Comparison of ENCODE assay signal across 25 cellular contexts in genomic region chr6:162765251-162765650, GRCh38.
"Had no signal": no experiment of that assay in that cellular context is flagged by ENCODE, and none has a peak within 500 bp of the region (broad histone marks: within the 10 kb centered on the region; RNA-seq: fewer than 3 reads in every experiment).

No MANE protein-coding gene starts in this region.

- H3K4me3 Mint-ChIP-seq: immature natural killer cell; naive thymus-derived CD4-positive, alpha-beta T cell; natural killer cell treated with Interleukin-12 subunit alpha and Interleukin-12 subunit beta and Interleukin-15 and Interleukin-18, amount 100 ng/mL, for 72 hours; neural crest cell; stimulated activated memory B cell treated with anti-CD40 and anti-IgM and Interleukin-4, amounts not matched to agents 10 μg/mL and 1 μg/mL and 100 μg/mL, for 72 hours; stimulated activated naive CD8-positive, alpha-beta T cell treated with anti-CD3 and anti-CD28 coated beads, Interleukin-15, amount 100 ng/mL, for 72 hours; type B pancreatic cell had no signal

- H3K27ac Mint-ChIP-seq: immature natural killer cell; naive thymus-derived CD4-positive, alpha-beta T cell; natural killer cell treated with Interleukin-12 subunit alpha and Interleukin-12 subunit beta and Interleukin-15 and Interleukin-18, amount 100 ng/mL, for 72 hours; stimulated activated memory B cell treated with anti-CD40 and anti-IgM and Interleukin-4, amounts not matched to agents 10 μg/mL and 1 μg/mL and 100 μg/mL, for 72 hours; stimulated activated naive CD8-positive, alpha-beta T cell treated with anti-CD3 and anti-CD28 coated beads, Interleukin-15, amount 100 ng/mL, for 72 hours; type B pancreatic cell had no signal

- H3K9me3 Mint-ChIP-seq: type B pancreatic cell had no signal

- DNase-seq: heart left ventricle; hypothalamus; immature natural killer cell; left colon; left ventricle myocardium inferior; midbrain; mucosa of descending colon; naive thymus-derived CD4-positive, alpha-beta T cell; occipital lobe; psoas muscle; right lobe of liver; stimulated activated CD4-positive, alpha-beta T cell treated with anti-CD3 and anti-CD28 coated beads, Interleukin-1b, Interleukin-23, amount 100 ng/mL, for 48 hours; stimulated activated CD4-positive, alpha-beta T cell treated with anti-CD3 and anti-CD28 coated beads, Interleukin-2, amount 100 ng/mL, for 48 hours; stimulated activated CD4-positive, alpha-beta T cell treated with anti-CD3 and anti-CD28 coated beads, Interleukin-4, amount 100 ng/mL, for 4 hours; stimulated activated CD8-positive, alpha-beta memory T cell treated with anti-CD3 and anti-CD28 coated beads, Interleukin-4, amount 100 ng/mL, for 48 hours; stimulated activated naive CD4-positive, alpha-beta T cell treated with Interleukin-2 at 50 U/mL for 16 hours; stimulated activated naive CD8-positive, alpha-beta T cell treated with anti-CD3 and anti-CD28 coated beads, Interleukin-15, amount 100 ng/mL, for 72 hours; substantia nigra; uterus had no signal

- H3K27me3 Mint-ChIP-seq: stimulated activated memory B cell treated with anti-CD40 and anti-IgM and Interleukin-4, amounts not matched to agents 10 μg/mL and 1 μg/mL and 100 μg/mL, for 72 hours; stimulated activated naive CD8-positive, alpha-beta T cell treated with anti-CD3 and anti-CD28 coated beads, Interleukin-15, amount 100 ng/mL, for 72 hours; type B pancreatic cell had no signal

- ATAC-seq: heart left ventricle; left colon; mucosa of descending colon; naive thymus-derived CD4-positive, alpha-beta T cell; natural killer cell treated with Interleukin-12 subunit alpha and Interleukin-12 subunit beta and Interleukin-15 and Interleukin-18, amount 100 ng/mL, for 72 hours; psoas muscle; right lobe of liver; stimulated activated memory B cell treated with anti-CD40 and anti-IgM and Interleukin-4, amounts not matched to agents 10 μg/mL and 1 μg/mL and 100 μg/mL, for 72 hours; stimulated activated naive CD8-positive, alpha-beta T cell treated with anti-CD3 and anti-CD28 coated beads, Interleukin-15, amount 100 ng/mL, for 72 hours had no signal

- FAIRE-seq: islet of Langerhans, kidney had no signal

- H3K4me1 Mint-ChIP-seq: immature natural killer cell; stimulated activated memory B cell treated with anti-CD40 and anti-IgM and Interleukin-4, amounts not matched to agents 10 μg/mL and 1 μg/mL and 100 μg/mL, for 72 hours; stimulated activated naive CD8-positive, alpha-beta T cell treated with anti-CD3 and anti-CD28 coated beads, Interleukin-15, amount 100 ng/mL, for 72 hours had no signal

- H3K36me3 Mint-ChIP-seq: immature natural killer cell; natural killer cell treated with Interleukin-12 subunit alpha and Interleukin-12 subunit beta and Interleukin-15 and Interleukin-18, amount 100 ng/mL, for 72 hours; stimulated activated memory B cell treated with anti-CD40 and anti-IgM and Interleukin-4, amounts not matched to agents 10 μg/mL and 1 μg/mL and 100 μg/mL, for 72 hours; type B pancreatic cell had no signal
